In the genomic region with DNA sequence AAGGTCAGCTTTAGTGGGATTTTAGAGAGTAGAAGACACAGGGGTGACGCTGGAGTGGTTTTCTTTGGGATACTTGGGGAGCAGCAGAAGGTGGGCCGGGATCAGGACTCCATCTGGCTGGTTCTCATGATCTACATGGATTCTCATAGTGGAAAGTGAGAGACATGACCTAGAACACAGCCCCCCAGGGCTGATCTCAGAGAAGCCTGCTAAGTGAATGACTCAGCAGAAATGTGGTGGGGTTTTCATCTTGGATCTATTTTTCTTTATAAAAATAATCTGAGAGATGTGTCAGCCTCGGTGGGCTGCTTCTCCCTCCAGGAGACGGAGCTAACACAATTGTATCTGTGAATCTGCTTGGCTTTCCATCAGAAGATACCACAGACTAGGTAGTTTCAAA, we compare ENCODE assay signal across 20 cellular contexts.
"Had no signal": no experiment of that assay in that cellular context is flagged by ENCODE, and none has a peak within 500 bp of the region (broad histone marks: within the 10 kb centered on the region; RNA-seq: fewer than 3 reads in every experiment).

No MANE protein-coding gene starts in this region.

- H3K27ac ChIP-seq: body of pancreas, foreskin keratinocyte, pancreas, psoas muscle, right atrium auricular region, thoracic aorta, vagina had no signal

- H3K27me3 Mint-ChIP-seq: type B pancreatic cell had no signal

- H3K4me3 Mint-ChIP-seq: memory B cell, nephron progenitor cell, type B pancreatic cell, WTC11 had no signal

- H3K36me3 Mint-ChIP-seq: type B pancreatic cell had no signal

- DNase-seq: activated CD8-positive, alpha-beta memory T cell treated with anti-CD3 and anti-CD28 coated beads for 24 hours; activated CD8-positive, alpha-beta memory T cell treated with anti-CD3 and anti-CD28 coated beads, Interleukin-2, amount 50 U/mL, for 4 hours; activated gamma-delta T cell treated with Interleukin-2 at 50 U/mL for 16 hours; anterior cingulate cortex; foreskin keratinocyte; left colon; nephron progenitor cell; pancreas; psoas muscle; T-helper 1 cell; T-helper 9 cell had no signal

- H3K36me3 ChIP-seq: pancreas, right atrium auricular region, thoracic aorta, vagina had no signal

- H3K9me3 Mint-ChIP-seq: memory B cell had no signal

- H3K4me3 ChIP-seq: body of pancreas, pancreas, psoas muscle, right atrium auricular region, thoracic aorta, vagina had no signal

- H3K4me1 ChIP-seq: body of pancreas, foreskin keratinocyte, pancreas, psoas muscle, right atrium auricular region, vagina had no signal

- H3K27ac Mint-ChIP-seq: memory B cell, type B pancreatic cell, WTC11 had no signal

- FAIRE-seq: endometrium, keratinocyte, pancreas had no signal

- H3K4me1 Mint-ChIP-seq: memory B cell, nephron progenitor cell, WTC11 had no signal

- H3K27me3 ChIP-seq: body of pancreas, foreskin keratinocyte, pancreas, right atrium auricular region, vagina had no signal

- ATAC-seq: body of pancreas, foreskin keratinocyte, left colon, psoas muscle, WTC11 had no signal

- H3K9me3 ChIP-seq: body of pancreas, pancreas, psoas muscle, right atrium auricular region, thoracic aorta, vagina had no signal
